ENCODE assay signal across 8 cellular contexts in the genomic region with DNA sequence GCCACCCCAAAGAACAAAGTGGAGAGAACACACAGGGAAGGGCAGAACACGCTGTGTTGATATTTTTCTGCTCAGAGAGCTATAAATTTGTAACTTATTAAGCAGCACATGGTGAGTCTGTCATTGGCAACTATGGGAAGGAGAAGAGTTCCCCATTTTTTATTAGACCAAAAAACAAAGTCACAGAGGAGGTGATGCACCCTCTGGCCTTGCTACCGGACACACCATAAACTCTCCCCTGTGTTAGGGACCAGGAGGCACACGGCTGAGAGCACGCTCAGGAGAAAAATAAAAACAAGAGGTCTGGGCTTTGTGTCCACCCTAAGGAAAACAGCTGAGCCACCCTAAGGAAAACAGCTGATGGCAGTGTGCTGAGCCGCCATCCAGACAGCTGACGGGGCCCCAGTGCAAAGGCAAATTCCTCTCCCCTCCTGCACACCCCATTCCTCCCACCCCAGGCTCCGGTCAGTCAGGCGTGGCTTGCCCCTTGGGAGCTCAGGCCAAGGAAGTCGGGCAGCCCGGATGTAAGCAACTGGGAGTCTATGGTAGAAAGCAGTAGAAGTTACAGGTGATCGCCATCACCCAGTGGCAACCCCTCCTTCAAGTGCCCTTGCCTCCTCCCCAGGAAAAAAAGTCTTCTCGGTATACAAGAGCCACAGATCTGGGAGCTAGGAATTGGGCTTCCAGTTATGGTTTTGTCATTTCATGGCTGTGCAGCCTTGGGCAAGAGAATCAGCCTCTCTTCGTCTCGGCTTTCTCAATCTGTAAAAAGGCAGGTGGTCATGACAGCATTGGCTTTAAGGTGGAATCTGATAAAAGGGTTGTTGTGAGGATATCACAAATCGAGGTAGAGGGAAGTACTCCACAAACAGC. TPM values are rescaled to one million over a fixed set of nuclear protein-coding genes. Genes with fewer than 3 reads are reported as not detected.
A peak's percentile ranks its signal among the peaks of the same experiment; 100 is the strongest.
DNase-seq lines count a peak whose midpoint lies in the region; ATAC-seq and TF ChIP-seq lines count a peak whose summit lies in the region.

No MANE protein-coding gene starts in this region.

- H2BK15ac ChIP-seq in mesenchymal stem cell (ENCODE audit: low read depth, poor library complexity, severe bottlenecking), result no peak overlapping the region

- H3K27ac Mint-ChIP-seq in activated T-cell treated with anti-CD3 and anti-CD28 coated beads, Interleukin-2, amount 50 U/mL, for 72 hours, result peak overlapping the region; percentile 72
- no peak overlapping the region for H3K27ac Mint-ChIP-seq in stimulated activated memory B cell treated with anti-CD40 and anti-IgM and Interleukin-4, amounts not matched to agents 10 μg/mL and 1 μg/mL and 100 μg/mL, for 72 hours

- TF ChIP-seq CTCF in choroid plexus epithelial cell (conservative IDR thresholded peaks at IDR 0.05; ENCODE audit: low read depth, low read length), result no peak
- no peak for TF ChIP-seq CTCF in uterus (IDR thresholded peaks at IDR 0.05)

- H3K18ac ChIP-seq in mesenchymal stem cell (ENCODE audit: low read depth in 1 of 2, low read length in 2 of 2), result peak overlapping the region in 1 of 2 experiments; percentile 4

- peak overlapping the region; percentile 57 for H2AK5ac ChIP-seq in mesenchymal stem cell (ENCODE audit: low read length, severe bottlenecking)

- H3K4me3 ChIP-seq in choroid plexus epithelial cell (ENCODE audit: low read depth, low read length) (peak overlapping the region; percentile 88), mesenchymal stem cell (ENCODE audit: insufficient read depth in 1 of 2, low read depth in 1 of 2, low read length in 2 of 2) (peak overlapping the region; percentile 8 to 97), uterus (peak overlapping the region; percentile 79 to 100)

- H3K79me1 ChIP-seq in mesenchymal stem cell (replicated peaks; ENCODE audit: low read length, poor library complexity, severe bottlenecking), result no peaks in the 10 kb centered on the region

- 68% methylated on average over 10 of the region's 15 CpGs for WGBS in mesenchymal stem cell

- H3K4me1 ChIP-seq in mesenchymal stem cell (ENCODE audit: control insufficient read depth, insufficient read depth, low read depth, low read length), result peaks cover 26% of the 10 kb centered on the region
- H3K4me1 ChIP-seq in uterus, result peaks cover 0 to 8% of the 10 kb centered on the region in 2 donors

- H3K36me3 ChIP-seq in mesenchymal stem cell (ENCODE audit: control insufficient read depth in 1 of 2, insufficient read depth in 2 of 2, low read depth in 1 of 2, low read length in 2 of 2), result peaks cover 9 to 27% of the 10 kb centered on the region in 2 experiments
- no peaks in the 10 kb centered on the region for H3K36me3 ChIP-seq in uterus

- no peak overlapping the region for H3K23ac ChIP-seq in mesenchymal stem cell (ENCODE audit: low read length in 2 of 2)

- H3K9ac ChIP-seq in mesenchymal stem cell (ENCODE audit: low read length), result peak overlapping the region; percentile 91

- H3K9me3 Mint-ChIP-seq in activated T-cell treated with anti-CD3 and anti-CD28 coated beads, Interleukin-2, amount 50 U/mL, for 72 hours, result no peaks in the 10 kb centered on the region
- H3K9me3 Mint-ChIP-seq in stimulated activated memory B cell treated with anti-CD40 and anti-IgM and Interleukin-4, amounts not matched to agents 10 μg/mL and 1 μg/mL and 100 μg/mL, for 72 hours, result no peaks in the 10 kb centered on the region

- peak overlapping the region in 1 of 2 experiments; percentile 40 for H3K4ac ChIP-seq in mesenchymal stem cell (ENCODE audit: low read depth in 1 of 2, low read length in 2 of 2)

- no peaks in the 10 kb centered on the region for H3K27me3 Mint-ChIP-seq in activated T-cell treated with anti-CD3 and anti-CD28 coated beads, Interleukin-2, amount 50 U/mL, for 72 hours (ENCODE audit: low read depth)
- peaks cover 49% of the 10 kb centered on the region for H3K27me3 Mint-ChIP-seq in stimulated activated memory B cell treated with anti-CD40 and anti-IgM and Interleukin-4, amounts not matched to agents 10 μg/mL and 1 μg/mL and 100 μg/mL, for 72 hours

- H3K4me1 Mint-ChIP-seq in activated T-cell treated with anti-CD3 and anti-CD28 coated beads, Interleukin-2, amount 50 U/mL, for 72 hours (ENCODE audit: low read depth), result peaks cover 71% of the 10 kb centered on the region
- peaks cover 23% of the 10 kb centered on the region for H3K4me1 Mint-ChIP-seq in stimulated activated memory B cell treated with anti-CD40 and anti-IgM and Interleukin-4, amounts not matched to agents 10 μg/mL and 1 μg/mL and 100 μg/mL, for 72 hours

- H3K14ac ChIP-seq in mesenchymal stem cell (ENCODE audit: low read length in 2 of 2), result peak overlapping the region; percentile 70 to 74

- H3K4me3 Mint-ChIP-seq in activated T-cell treated with anti-CD3 and anti-CD28 coated beads, Interleukin-2, amount 50 U/mL, for 72 hours, result peak overlapping the region; percentile 86 to 92
- H3K4me3 Mint-ChIP-seq in stimulated activated memory B cell treated with anti-CD40 and anti-IgM and Interleukin-4, amounts not matched to agents 10 μg/mL and 1 μg/mL and 100 μg/mL, for 72 hours, result no peak overlapping the region

- H2BK120ac ChIP-seq in mesenchymal stem cell (ENCODE audit: low read depth, low read length), result no peak overlapping the region

- H3K27me3 ChIP-seq in mesenchymal stem cell (ENCODE audit: control insufficient read depth in 1 of 2, insufficient read depth in 1 of 2, low read length in 2 of 2) (no peaks in the 10 kb centered on the region), uterus (no peaks in the 10 kb centered on the region)

- H4K8ac ChIP-seq in mesenchymal stem cell (ENCODE audit: low read length), result no peak overlapping the region

- intact Hi-C loops in uterus (cut with DNase I; ENCODE audit: low total_unique reads), result no loop called here

- no peak for DNase-seq in activated T-cell treated with anti-CD3 and anti-CD28 coated beads, Interleukin-2, amount 50 U/mL, for 72 hours
- DNase-seq in activated T-cell treated with anti-CD3 and anti-CD28 coated beads, Interleukin-2, amount 50 U/mL, for 48 hours, result no peak
- DNase-seq in choroid plexus epithelial cell (ENCODE audit: low read depth), result no peak
- no peak for DNase-seq in mesenchymal stem cell
- no peak for DNase-seq in uterus
- no peak for DNase-seq in NCI-H345 treated with DMSO at 0.1 percent for 48 hours (lab: John Stamatoyannopoulos, UW; ENCODE audit: unreplicated experiment)
- no peak for DNase-seq in AG08395 (ENCODE audit: low spot score)

- no peak overlapping the region for H2BK12ac ChIP-seq in mesenchymal stem cell (ENCODE audit: low read length in 2 of 2)

- H3K9me3 ChIP-seq in mesenchymal stem cell (ENCODE audit: control insufficient read depth, low read length) (no peaks in the 10 kb centered on the region), uterus (no peaks in the 10 kb centered on the region)

- H2AFZ ChIP-seq in mesenchymal stem cell (ENCODE audit: low read depth, low read length), result no peak overlapping the region

- peak overlapping the region; percentile 71 for H2BK5ac ChIP-seq in mesenchymal stem cell (ENCODE audit: low read depth, low read length, poor library complexity, severe bottlenecking)

- ATAC-seq in activated T-cell treated with anti-CD3 and anti-CD28 coated beads, Interleukin-2, amount 50 U/mL, for 72 hours (replicated peaks in 1 of 2), result no peak
- ATAC-seq in stimulated activated memory B cell treated with anti-CD40 and anti-IgM and Interleukin-4, amounts not matched to agents 10 μg/mL and 1 μg/mL and 100 μg/mL, for 72 hours, result no peak

- H3K36me3 Mint-ChIP-seq in activated T-cell treated with anti-CD3 and anti-CD28 coated beads, Interleukin-2, amount 50 U/mL, for 72 hours (ENCODE audit: insufficient read depth in 2 of 2), result peaks cover 5 to 7% of the 10 kb centered on the region in 2 donors
- H3K36me3 Mint-ChIP-seq in stimulated activated memory B cell treated with anti-CD40 and anti-IgM and Interleukin-4, amounts not matched to agents 10 μg/mL and 1 μg/mL and 100 μg/mL, for 72 hours, result no peaks in the 10 kb centered on the region

- H4K91ac ChIP-seq in mesenchymal stem cell (ENCODE audit: low read length), result peak overlapping the region; percentile 37

- peak overlapping the region; percentile 88 for H3K4me2 ChIP-seq in mesenchymal stem cell (ENCODE audit: low read length, poor library complexity, severe bottlenecking)

- TF ChIP-seq POLR2A in uterus (IDR thresholded peaks at IDR 0.05), result no peak

- H3K27ac ChIP-seq in mesenchymal stem cell (ENCODE audit: low read length, poor library complexity, severe bottlenecking) (peak overlapping the region; percentile 84), uterus (peak overlapping the region; percentile 97)

RNA-seq across cellular contexts. Expression of gene PXN, which starts 2.4 kb away (rescaled TPM):
- total RNA-seq in activated T-cell treated with anti-CD3 and anti-CD28 coated beads, Interleukin-2, amount 50 U/mL, for 72 hours, result 10 to 100 TPM; 80.5 to 89.6 TPM
- polyA plus RNA-seq in mesenchymal stem cell (2013, experiment 1 of 2), result 90.4 TPM
- polyA plus RNA-seq in mesenchymal stem cell (2013, experiment 2 of 2), result 88.1 TPM
- total RNA-seq in uterus, result 100 to 1,000 TPM in 1 of 4 donors, 10 to 100 TPM in 3; 29.6 to 211 (median 41.2) TPM

RNA-seq across cellular contexts. Expression of gene RNU4-2, which starts 28.6 kb away (rescaled TPM):
- total RNA-seq in activated T-cell treated with anti-CD3 and anti-CD28 coated beads, Interleukin-2, amount 50 U/mL, for 72 hours, result 1,000 to 10,000 TPM; 3,117 to 4,201 TPM
- polyA plus RNA-seq in mesenchymal stem cell (2013, experiment 1 of 2), result not detected
- not detected for polyA plus RNA-seq in mesenchymal stem cell (2013, experiment 2 of 2)
- total RNA-seq in uterus, result over 10,000 TPM in 1 of 4 donors, under 1 TPM in 3; under 0.01 to 24,687 (median under 0.01) TPM

RNA-seq across cellular contexts. Expression of gene RNU4-1, which starts 29.9 kb away (rescaled TPM):
- 1,000 to 10,000 TPM; 1,839 to 2,627 TPM for total RNA-seq in activated T-cell treated with anti-CD3 and anti-CD28 coated beads, Interleukin-2, amount 50 U/mL, for 72 hours
- polyA plus RNA-seq in mesenchymal stem cell (2013, experiment 1 of 2), result not detected
- not detected for polyA plus RNA-seq in mesenchymal stem cell (2013, experiment 2 of 2)
- total RNA-seq in uterus, result 1,000 to 10,000 TPM in 1 of 4 donors, under 1 TPM in 3; under 0.01 to 2,308 (median under 0.01) TPM

RNA-seq across cellular contexts. Expression of gene SIRT4, which starts 39.0 kb away (rescaled TPM):
- total RNA-seq in activated T-cell treated with anti-CD3 and anti-CD28 coated beads, Interleukin-2, amount 50 U/mL, for 72 hours, result 1 to 10 TPM; 4.2 to 4.9 TPM
- 0.99 TPM for polyA plus RNA-seq in mesenchymal stem cell (2013, experiment 1 of 2)
- polyA plus RNA-seq in mesenchymal stem cell (2013, experiment 2 of 2), result 0.85 TPM
- 1 to 10 TPM in 3 of 4 donors, not detected in 1; 1.2 to 4.1 (median 1.5) TPM for total RNA-seq in uterus
